In genomic region chr12:26235465-26235864, GRCh38 we compare ENCODE assay signal across 1 cellular context. TPM values are rescaled to one million over a fixed set of nuclear protein-coding genes. Genes with fewer than 3 reads are reported as not detected.
"Had no signal": no experiment of that assay in that cellular context is flagged by ENCODE, and none has a peak within 500 bp of the region (broad histone marks: within the 10 kb centered on the region; RNA-seq: fewer than 3 reads in every experiment).

No MANE protein-coding gene starts in this region.

RNA-seq across cellular contexts. Expression of gene SSPN, which starts 40.1 kb away (rescaled TPM):
- total RNA-seq: OCI-LY7 had no signal
